Comparison of ENCODE assay signal across 16 cellular contexts in the genomic region with DNA sequence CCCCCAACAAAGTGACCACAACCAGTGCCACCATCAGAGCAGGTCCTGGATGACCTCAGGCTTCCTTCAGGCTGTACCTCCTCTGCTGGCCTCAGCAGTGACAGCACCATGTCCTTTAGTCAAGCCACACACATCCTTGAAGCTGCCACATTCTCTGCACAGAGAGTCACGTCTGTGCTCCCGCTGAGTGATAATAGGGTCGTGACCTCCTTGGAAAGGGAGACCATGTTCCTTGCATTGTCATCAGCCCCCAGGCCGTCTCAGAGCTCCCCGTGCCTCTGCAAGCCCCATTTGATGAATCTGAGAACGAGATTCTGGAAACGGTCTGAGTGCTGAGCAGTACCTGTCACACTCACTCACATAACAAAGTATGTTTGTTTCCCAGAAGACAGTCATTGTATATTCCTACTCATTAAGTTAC.
DNase-seq lines count a peak whose midpoint lies in the region; ATAC-seq and TF ChIP-seq lines count a peak whose summit lies in the region.
"Had no signal": no experiment of that assay in that cellular context is flagged by ENCODE, and none has a peak within 500 bp of the region (broad histone marks: within the 10 kb centered on the region; RNA-seq: fewer than 3 reads in every experiment).

No MANE protein-coding gene starts in this region.

- H3K4me2 ChIP-seq in SK-N-SH = no peak overlapping the region
- H3K4me2 ChIP-seq in trophoblast cell (ENCODE audit: low read length) = no peak overlapping the region

- no peak overlapping the region for H3K4me3 ChIP-seq in SK-N-SH (ENCODE audit: low read depth in 2 of 2, low read length in 1 of 2)
- H3K4me3 ChIP-seq in trophoblast cell (ENCODE audit: low read depth, low read length) = no peak overlapping the region
- no peak overlapping the region for H3K4me3 ChIP-seq in left lung
- H3K4me3 ChIP-seq: coronary artery, gastroesophageal sphincter had no signal

- H3K9me3 Mint-ChIP-seq in glutamatergic neuron (ENCODE audit: unreplicated experiment) = peaks cover 3% of the 10 kb centered on the region

- H3K27me3 Mint-ChIP-seq in glutamatergic neuron (ENCODE audit: unreplicated experiment) = peaks cover 4% of the 10 kb centered on the region

- TF ChIP-seq RAD21 in SK-N-SH (IDR thresholded peaks at IDR 0.05; ENCODE audit: low read length) = no peak

- no peaks in the 10 kb centered on the region for H4K20me1 ChIP-seq in SK-N-SH (ENCODE audit: insufficient read depth)

- peaks cover 4% of the 10 kb centered on the region for H3K36me3 Mint-ChIP-seq in glutamatergic neuron (ENCODE audit: unreplicated experiment)

- no peak overlapping the region for H2AK5ac ChIP-seq in trophoblast cell (ENCODE audit: low read length)

- CTCF ChIA-PET in SK-N-SH (lab: Yijun Ruan, JAX) = interaction anchor here (0.7 to 1.3 kb wide), 4 partner anchors 16 to 530 kb away, joined by 3 to 4 read pairs (median 3); no protein-coding TSS in a partner anchor

- no peak overlapping the region for H2BK5ac ChIP-seq in trophoblast cell (ENCODE audit: low read depth, low read length, poor library complexity)

- H3K79me2 ChIP-seq in SK-N-SH (ENCODE audit: insufficient read depth) (no peaks in the 10 kb centered on the region), trophoblast cell (ENCODE audit: control insufficient read depth, insufficient read depth, low read length, poor library complexity) (peaks cover 4% of the 10 kb centered on the region)

- H2AFZ ChIP-seq in SK-N-SH (ENCODE audit: low read depth) (no peak overlapping the region), trophoblast cell (ENCODE audit: insufficient read depth, low read length, poor library complexity) (no peak overlapping the region)

- H3F3A ChIP-seq in SK-N-SH (replicated peaks; ENCODE audit: insufficient read depth) = no peaks in the 10 kb centered on the region

- no peaks in the 10 kb centered on the region for H3K9me3 ChIP-seq in SK-N-SH
- no peaks in the 10 kb centered on the region for H3K9me3 ChIP-seq in trophoblast cell (ENCODE audit: insufficient read depth, low read depth, low read length)
- no peaks in the 10 kb centered on the region for H3K9me3 ChIP-seq in left lung
- H3K9me3 ChIP-seq: gastroesophageal sphincter had no signal

- peaks cover 15% of the 10 kb centered on the region for H3K79me1 ChIP-seq in trophoblast cell (ENCODE audit: low read length)

- H3K27ac Mint-ChIP-seq in glutamatergic neuron (ENCODE audit: unreplicated experiment) = peak overlapping the region; percentile 54

- H2BK12ac ChIP-seq in trophoblast cell (ENCODE audit: low read length) = no peak overlapping the region

- no peak overlapping the region for H3K14ac ChIP-seq in trophoblast cell (ENCODE audit: low read length)

- H3K9me2 ChIP-seq in SK-N-SH = no peaks in the 10 kb centered on the region

- DNase-seq in ELR (ENCODE audit: low read depth) = peak; percentile 6
- peak; percentile 32 for DNase-seq in SK-N-SH
- peak; percentile 53 for DNase-seq in glutamatergic neuron
- DNase-seq in trophoblast cell = peak; percentile 55 to 66
- DNase-seq in left lung = no peak
- DNase-seq in superior temporal gyrus (ENCODE audit: extremely low spot score) = no peak
- no peak for DNase-seq in middle frontal gyrus (ENCODE audit: extremely low spot score, low spot score)
- no peak for DNase-seq in Ammon's horn (ENCODE audit: low spot score)
- DNase-seq: activated CD4-positive, alpha-beta T cell treated with anti-CD3 and anti-CD28 coated beads for 48 hours; activated CD8-positive, alpha-beta memory T cell treated with anti-CD3 and anti-CD28 coated beads, Interleukin-2, amount 50 U/mL, for 4 hours; activated gamma-delta T cell treated with Interleukin-2 at 50 U/mL for 16 hours; NCI-H510A treated with DMSO at 0.1 percent for 48 hours; OCI-M1 had no signal

- H4K91ac ChIP-seq in trophoblast cell (ENCODE audit: low read depth, low read length) = no peak overlapping the region

- no peak overlapping the region for H3K18ac ChIP-seq in trophoblast cell (ENCODE audit: low read length)

- H3K36me3 ChIP-seq in SK-N-SH (replicated peaks in 1 of 2; ENCODE audit: control insufficient read depth in 1 of 2, insufficient read depth in 2 of 2, low read length in 1 of 2) (no peaks in the 10 kb centered on the region), trophoblast cell (ENCODE audit: control insufficient read depth in 1 of 2, insufficient read depth in 2 of 2, low read length in 2 of 2) (peaks cover 0 to 9% of the 10 kb centered on the region in 2 experiments), left lung (no peaks in the 10 kb centered on the region)
- H3K36me3 ChIP-seq: gastroesophageal sphincter had no signal

- no peak for TF ChIP-seq EP300 in SK-N-SH (IDR thresholded peaks at IDR 0.05; ENCODE audit: borderline replicate concordance in 1 of 2, low read depth in 1 of 2, low read length in 1 of 2)

- TF ChIP-seq CTCF in SK-N-SH (IDR thresholded peaks at IDR 0.05) (no peak), glutamatergic neuron (IDR thresholded peaks at IDR 0.05; ENCODE audit: partially characterized antibody, unreplicated experiment) (no peak), left lung (IDR thresholded peaks at IDR 0.05) (no peak)

- intact Hi-C loops in left lung (cut with DNase I) = no loop called here

- H3K4me1 Mint-ChIP-seq in glutamatergic neuron (ENCODE audit: low read depth, unreplicated experiment) = peaks cover 25% of the 10 kb centered on the region

- H3K23ac ChIP-seq in trophoblast cell (ENCODE audit: low read length) = no peak overlapping the region

- H3K4ac ChIP-seq in trophoblast cell (ENCODE audit: low read depth, low read length) = no peak overlapping the region

- no peak overlapping the region for H3K27ac ChIP-seq in SK-N-SH (ENCODE audit: low read depth in 2 of 2, low read length in 1 of 2)
- H3K27ac ChIP-seq in trophoblast cell (ENCODE audit: low read depth, low read length) = peak overlapping the region; percentile 88
- no peak overlapping the region for H3K27ac ChIP-seq in left lung
- H3K27ac ChIP-seq: coronary artery, epithelial cell of prostate, gastroesophageal sphincter had no signal

- WGBS in SK-N-SH (ENCODE audit: low lambda C conversion rate) = 44% methylated on average over 7 of the region's 7 CpGs
- WGBS in trophoblast cell (ENCODE audit: extremely low coverage, insufficient coverage, insufficient read length) = no CpG with 5 or more reads among the region's 7 CpGs

- H2BK120ac ChIP-seq in trophoblast cell (ENCODE audit: insufficient read depth, low read length, poor library complexity) = no peak overlapping the region

- H4K8ac ChIP-seq in trophoblast cell (ENCODE audit: low read depth, low read length) = no peak overlapping the region

- POLR2A ChIA-PET in SK-N-SH (lab: Yijun Ruan, JAX) = no interaction called here

- H3K9ac ChIP-seq in SK-N-SH (no peak overlapping the region), trophoblast cell (ENCODE audit: low read length) (no peak overlapping the region)

- peak overlapping the region; percentile 26 for H3K4me3 Mint-ChIP-seq in glutamatergic neuron (ENCODE audit: unreplicated experiment)

- H4K12ac ChIP-seq in trophoblast cell (ENCODE audit: low read depth, low read length) = no peak overlapping the region

- H3K4me1 ChIP-seq in SK-N-SH (ENCODE audit: control insufficient read depth in 1 of 2, insufficient read depth in 2 of 2, low read depth in 1 of 2, low read length in 1 of 2) (peaks cover 0 to 12% of the 10 kb centered on the region in 2 experiments; a peak in 1 of 4 replicates), trophoblast cell (ENCODE audit: control insufficient read depth in 1 of 2, insufficient read depth in 2 of 2, low read length in 2 of 2) (peaks cover 26 to 37% of the 10 kb centered on the region in 2 experiments), left lung (no peaks in the 10 kb centered on the region)
- H3K4me1 ChIP-seq: gastroesophageal sphincter had no signal

- ATAC-seq in left lung = no peak
- ATAC-seq: gastroesophageal sphincter had no signal

- H3K27me3 ChIP-seq in SK-N-SH (ENCODE audit: insufficient read depth) = no peaks in the 10 kb centered on the region
- H3K27me3 ChIP-seq in trophoblast cell (ENCODE audit: insufficient read depth, low read length) = no peaks in the 10 kb centered on the region
- no peaks in the 10 kb centered on the region for H3K27me3 ChIP-seq in left lung
- H3K27me3 ChIP-seq: gastroesophageal sphincter had no signal

TF ChIP-seq in SK-N-SH, 30 proteins besides CTCF, POLR2A, EP300 and RAD21 (continues in another document):
- TF ChIP-seq, protein P1, sequence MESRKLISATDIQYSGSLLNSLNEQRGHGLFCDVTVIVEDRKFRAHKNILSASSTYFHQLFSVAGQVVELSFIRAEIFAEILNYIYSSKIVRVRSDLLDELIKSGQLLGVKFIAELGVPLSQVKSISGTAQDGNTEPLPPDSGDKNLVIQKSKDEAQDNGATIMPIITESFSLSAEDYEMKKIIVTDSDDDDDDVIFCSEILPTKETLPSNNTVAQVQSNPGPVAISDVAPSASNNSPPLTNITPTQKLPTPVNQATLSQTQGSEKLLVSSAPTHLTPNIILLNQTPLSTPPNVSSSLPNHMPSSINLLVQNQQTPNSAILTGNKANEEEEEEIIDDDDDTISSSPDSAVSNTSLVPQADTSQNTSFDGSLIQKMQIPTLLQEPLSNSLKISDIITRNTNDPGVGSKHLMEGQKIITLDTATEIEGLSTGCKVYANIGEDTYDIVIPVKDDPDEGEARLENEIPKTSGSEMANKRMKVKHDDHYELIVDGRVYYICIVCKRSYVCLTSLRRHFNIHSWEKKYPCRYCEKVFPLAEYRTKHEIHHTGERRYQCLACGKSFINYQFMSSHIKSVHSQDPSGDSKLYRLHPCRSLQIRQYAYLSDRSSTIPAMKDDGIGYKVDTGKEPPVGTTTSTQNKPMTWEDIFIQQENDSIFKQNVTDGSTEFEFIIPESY (IDR thresholded peaks at IDR 0.05; ENCODE audit: borderline replicate concordance, low read depth) = no peak

Comparison
In these comparisons a context has a peak if more than half of its experiments do, and no peak if none do; other contexts are left out.
1. DNase-seq: peak in ELR (single experiment), SK-N-SH (single experiment), glutamatergic neuron (single experiment) and trophoblast cell (2 of 2); none in left lung (0 of 2), superior temporal gyrus (single experiment), middle frontal gyrus (single experiment) and Ammon's horn (single experiment).